12 cellular contexts compared by ENCODE assay signal in genomic region chr11:44860967-44861828, GRCh38.
DNase-seq lines count a peak whose midpoint lies in the region; ATAC-seq, FAIRE-seq and TF ChIP-seq lines count a peak whose summit lies in the region.
"Had no signal": no experiment of that assay in that cellular context is flagged by ENCODE, and none has a peak within 500 bp of the region (broad histone marks: within the 10 kb centered on the region; RNA-seq: fewer than 3 reads in every experiment).

No MANE protein-coding gene starts in this region.

- H3K4me1 Mint-ChIP-seq in CD8-positive, alpha-beta T cell (ENCODE audit: low read depth): peaks cover 25% of the 10 kb centered on the region

- WGBS in esophagus muscularis mucosa: 90% methylated on average over 19 of the region's 21 CpGs
- WGBS in neuronal stem cell (ENCODE audit: extremely low coverage in 2 of 2, insufficient read length in 2 of 2, insufficient replicate concordance in 1 of 2), 2 donors: no CpG with 5 or more reads among the region's 21 CpGs

- TF ChIP-seq CTCF in CD8-positive, alpha-beta T cell (IDR thresholded peaks at IDR 0.05): no peak
- no peak for TF ChIP-seq CTCF in esophagus muscularis mucosa (IDR thresholded peaks at IDR 0.05)

- peak overlapping the region; percentile 99 for H3K18ac ChIP-seq in neuronal stem cell (ENCODE audit: low read length)

- CTCF ChIA-PET in CD8-positive, alpha-beta T cell (lab: Charles Lee): no interaction called here

- no peaks in the 10 kb centered on the region for H3K9me3 Mint-ChIP-seq in CD8-positive, alpha-beta T cell
- H3K9me3 Mint-ChIP-seq: activated naive CD8-positive, alpha-beta T cell treated with anti-CD3 and anti-CD28 coated beads, Interleukin-2, amount 10 ng/mL, durations not matched to agents 7 days and 5 days had no signal

- H3K4me1 ChIP-seq in CD8-positive, alpha-beta T cell (ENCODE audit: insufficient read depth, low read length): peaks cover 14% of the 10 kb centered on the region
- H3K4me1 ChIP-seq in esophagus muscularis mucosa (peaks cover 42 to 95% (median 94%) of the 10 kb centered on the region in 4 donors), neuronal stem cell (ENCODE audit: control insufficient read depth in 2 of 2, insufficient read depth in 1 of 2, low read depth in 1 of 2, low read length in 2 of 2) (peaks cover 23 to 68% of the 10 kb centered on the region in 2 donors)

- POLR2A ChIA-PET in CD8-positive, alpha-beta T cell (lab: Charles Lee): no interaction called here

- H3K14ac ChIP-seq in neuronal stem cell (ENCODE audit: low read length): no peak overlapping the region

- intact Hi-C loops in CD8-positive, alpha-beta T cell (cut with DNase I, micrococcal nuclease): no loop called here
- intact Hi-C loops in esophagus muscularis mucosa (cut with DNase I) (no loop called here), sciatic nerve (cut with DNase I) (no loop called here)

- H3K9ac ChIP-seq in neuronal stem cell (ENCODE audit: low read depth, low read length, poor library complexity): peak overlapping the region; percentile 33

- peak overlapping the region; percentile 31 for H2AK5ac ChIP-seq in neuronal stem cell (ENCODE audit: low read depth, low read length)

- H4K91ac ChIP-seq in neuronal stem cell (ENCODE audit: low read depth, low read length, poor library complexity): no peak overlapping the region

- no peaks in the 10 kb centered on the region for H3K9me3 ChIP-seq in CD8-positive, alpha-beta T cell (ENCODE audit: low read length)
- H3K9me3 ChIP-seq in esophagus muscularis mucosa: no peaks in the 10 kb centered on the region
- H3K9me3 ChIP-seq in neuronal stem cell (replicated peaks in 1 of 2; ENCODE audit: control insufficient read depth in 2 of 2, insufficient read depth in 1 of 2, low read depth in 1 of 2, low read length in 2 of 2): peaks cover 0 to 2% of the 10 kb centered on the region in 2 donors
- no peaks in the 10 kb centered on the region for H3K9me3 ChIP-seq in MG63

- no peak overlapping the region for H3K23ac ChIP-seq in neuronal stem cell (ENCODE audit: low read depth, low read length, poor library complexity)

- no peak overlapping the region for H3K27ac Mint-ChIP-seq in CD8-positive, alpha-beta T cell

- H3K4me2 ChIP-seq in neuronal stem cell (ENCODE audit: insufficient read depth, low read length, poor library complexity, severe bottlenecking): no peak overlapping the region

- H3K4me3 ChIP-seq in CD8-positive, alpha-beta T cell (ENCODE audit: low read depth, low read length): no peak overlapping the region
- H3K4me3 ChIP-seq in esophagus muscularis mucosa (no peak overlapping the region), neuronal stem cell (ENCODE audit: low read length in 2 of 2) (no peak overlapping the region), MG63 (no peak overlapping the region)

- no peak overlapping the region for H4K8ac ChIP-seq in neuronal stem cell (ENCODE audit: low read depth, low read length)

- no peak overlapping the region for H3K27ac ChIP-seq in CD8-positive, alpha-beta T cell (ENCODE audit: low read depth, low read length)
- H3K27ac ChIP-seq in esophagus muscularis mucosa (replicated peaks in 1 of 4): peak overlapping the region; percentile 92 to 96 (median 95)
- peak overlapping the region; percentile 99 for H3K27ac ChIP-seq in neuronal stem cell (replicated peaks; ENCODE audit: low read length)

- no peak for TF ChIP-seq POLR2A in esophagus muscularis mucosa (IDR thresholded peaks at IDR 0.05; ENCODE audit: low read depth)

- TF ChIP-seq EP300 in esophagus muscularis mucosa (IDR thresholded peaks at IDR 0.05): no peak

- no peaks in the 10 kb centered on the region for H3K27me3 ChIP-seq in CD8-positive, alpha-beta T cell (ENCODE audit: insufficient read depth, low read length)
- H3K27me3 ChIP-seq in esophagus muscularis mucosa: no peaks in the 10 kb centered on the region
- H3K27me3 ChIP-seq in neuronal stem cell (ENCODE audit: control insufficient read depth in 3 of 3, insufficient read depth in 3 of 3, low read depth in 1 of 3, low read length in 3 of 3): no peaks in the 10 kb centered on the region
- no peaks in the 10 kb centered on the region for H3K27me3 ChIP-seq in MG63

- H3K4me3 Mint-ChIP-seq in CD8-positive, alpha-beta T cell: peak overlapping the region; percentile 15

- ATAC-seq in CD8-positive, alpha-beta T cell: no peak
- ATAC-seq in sciatic nerve: no peak

- no peaks in the 10 kb centered on the region for H3K36me3 ChIP-seq in CD8-positive, alpha-beta T cell (ENCODE audit: insufficient read depth, low read length)
- H3K36me3 ChIP-seq in esophagus muscularis mucosa: peaks cover 0 to 11% (median 2%) of the 10 kb centered on the region in 4 donors
- H3K36me3 ChIP-seq in neuronal stem cell (replicated peaks in 1 of 2; ENCODE audit: control insufficient read depth in 2 of 2, insufficient read depth in 2 of 2, low read length in 2 of 2): peaks cover 7 to 19% of the 10 kb centered on the region in 2 donors
- H3K36me3 ChIP-seq in MG63: no peaks in the 10 kb centered on the region

- no peaks in the 10 kb centered on the region for H3K27me3 Mint-ChIP-seq in CD8-positive, alpha-beta T cell (ENCODE audit: low read depth)

- no peak overlapping the region for H2BK5ac ChIP-seq in neuronal stem cell (ENCODE audit: low read length)

- no peak overlapping the region for H2BK12ac ChIP-seq in neuronal stem cell (ENCODE audit: low read length)

- H3K4ac ChIP-seq in neuronal stem cell (ENCODE audit: low read length): no peak overlapping the region

- H2BK15ac ChIP-seq in neuronal stem cell (ENCODE audit: low read length): peak overlapping the region; percentile 5

- H3K36me3 Mint-ChIP-seq in CD8-positive, alpha-beta T cell: peaks cover 2% of the 10 kb centered on the region
- H3K36me3 Mint-ChIP-seq: activated naive CD8-positive, alpha-beta T cell treated with anti-CD3 and anti-CD28 coated beads, Interleukin-2, amount 10 ng/mL, durations not matched to agents 7 days and 5 days had no signal

- no peak for DNase-seq in CD8-positive, alpha-beta T cell
- peak; percentile 30 for DNase-seq in NCI-H69 (lab: John Stamatoyannopoulos, UW)
- DNase-seq in esophagus muscularis mucosa (ENCODE audit: extremely low spot score): no peak
- no peak for DNase-seq in neuronal stem cell (ENCODE audit: low spot score)
- DNase-seq in MG63: no peak
- DNase-seq in HTR-8/SVneo (ENCODE audit: insufficient read length, low spot score): no peak
- no peak for DNase-seq in sciatic nerve (ENCODE audit: low spot score)
- no peak for DNase-seq in RPMI8226
- DNase-seq: effector CD8-positive, alpha-beta T cell; NCI-H1694 treated with DMSO at 0.1 percent for 48 hours; occipital lobe had no signal

- H3K79me1 ChIP-seq in neuronal stem cell (ENCODE audit: low read depth, low read length): peaks cover 7% of the 10 kb centered on the region

- H2BK120ac ChIP-seq in neuronal stem cell (ENCODE audit: low read depth, low read length): no peak overlapping the region

- no peak overlapping the region for H2AFZ ChIP-seq in neuronal stem cell (ENCODE audit: low read length)

- no peak for FAIRE-seq in HTR-8/SVneo (lab: Jason Lieb, UNC)
